ENCODE assay signal across 9 cellular contexts in genomic region chr19:17755977-17756670, GRCh38. TPM values are rescaled to one million over a fixed set of nuclear protein-coding genes. Genes with fewer than 3 reads are reported as not detected.
DNase-seq lines count a peak whose midpoint lies in the region; ATAC-seq, FAIRE-seq and TF ChIP-seq lines count a peak whose summit lies in the region.
"Had no signal": no experiment of that assay in that cellular context is flagged by ENCODE, and none has a peak within 500 bp of the region (broad histone marks: within the 10 kb centered on the region; RNA-seq: fewer than 3 reads in every experiment).

No MANE protein-coding gene starts in this region.

- POLR2A ChIA-PET in activated CD8-positive, alpha-beta T cell treated with anti-CD3 and anti-CD28 coated beads for 36 hours (lab: Charles Lee): interaction anchor here (0.7 to 1.6 kb wide), 4 partner anchors 13 to 307 kb away, joined by 3 to 5 read pairs (median 4); partner anchors contain the start of gene MAP1S

- H3K27me3 Mint-ChIP-seq in activated CD8-positive, alpha-beta T cell treated with anti-CD3 and anti-CD28 coated beads for 36 hours: no peaks in the 10 kb centered on the region
- H3K27me3 Mint-ChIP-seq in immature natural killer cell (ENCODE audit: low read depth in 3 of 3): peaks cover 1 to 5% (median 4%) of the 10 kb centered on the region in 3 donors

- CTCF ChIA-PET in activated CD8-positive, alpha-beta T cell treated with anti-CD3 and anti-CD28 coated beads for 36 hours (lab: Charles Lee): interaction anchor here (0.9 to 1.1 kb wide), 3 partner anchors 20 to 79 kb away, joined by 3 read pairs; no protein-coding TSS in a partner anchor

- peaks cover 44% of the 10 kb centered on the region for H3K4me1 Mint-ChIP-seq in activated CD8-positive, alpha-beta T cell treated with anti-CD3 and anti-CD28 coated beads for 36 hours (ENCODE audit: low read depth)
- H3K4me1 Mint-ChIP-seq in immature natural killer cell: peaks cover 17 to 26% of the 10 kb centered on the region in 2 donors

- no peak for TF ChIP-seq CTCF in activated CD8-positive, alpha-beta T cell treated with anti-CD3 and anti-CD28 coated beads for 36 hours (IDR thresholded peaks at IDR 0.05)

- no peaks in the 10 kb centered on the region for H3K9me3 Mint-ChIP-seq in activated CD8-positive, alpha-beta T cell treated with anti-CD3 and anti-CD28 coated beads for 36 hours
- no peaks in the 10 kb centered on the region for H3K9me3 Mint-ChIP-seq in immature natural killer cell

- H3K36me3 Mint-ChIP-seq in activated CD8-positive, alpha-beta T cell treated with anti-CD3 and anti-CD28 coated beads for 36 hours (ENCODE audit: low read depth): peaks cover 40% of the 10 kb centered on the region
- peaks cover 9 to 32% (median 12%) of the 10 kb centered on the region in 3 donors for H3K36me3 Mint-ChIP-seq in immature natural killer cell

- H3K27ac Mint-ChIP-seq in activated CD8-positive, alpha-beta T cell treated with anti-CD3 and anti-CD28 coated beads for 36 hours: peak overlapping the region; percentile 82
- peak overlapping the region in 4 of 6 donors; percentile 18 to 72 (median 23) for H3K27ac Mint-ChIP-seq in immature natural killer cell

- peak; percentile 80 for DNase-seq in NCI-H2029 (lab: John Stamatoyannopoulos, UW)
- DNase-seq in NCI-H2029 treated with DMSO at 0.1 percent for 48 hours (lab: John Stamatoyannopoulos, UW): no peak
- peak; percentile 77 for DNase-seq in NCI-H1092 (lab: John Stamatoyannopoulos, UW)
- peak; percentile 82 for DNase-seq in activated CD8-positive, alpha-beta T cell treated with anti-CD3 and anti-CD28 coated beads for 36 hours
- no peak for DNase-seq in immature natural killer cell
- no peak for DNase-seq in T1000 (lab: John Stamatoyannopoulos, UW)
- no peak for DNase-seq in RCC 7860 (ENCODE audit: low spot score)

- intact Hi-C loops in activated CD8-positive, alpha-beta T cell treated with anti-CD3 and anti-CD28 coated beads for 36 hours (cut with micrococcal nuclease): no loop called here

- FAIRE-seq in RCC 7860 (lab: Jason Lieb, UNC): no peak

- H3K4me3 Mint-ChIP-seq in activated CD8-positive, alpha-beta T cell treated with anti-CD3 and anti-CD28 coated beads for 36 hours: no peak overlapping the region
- no peak overlapping the region for H3K4me3 Mint-ChIP-seq in immature natural killer cell

- peak; percentile 22 for ATAC-seq in activated CD8-positive, alpha-beta T cell treated with anti-CD3 and anti-CD28 coated beads for 36 hours
- no peak for ATAC-seq in GM21529 (IDR thresholded peaks at IDR 0.05; ENCODE audit: unreplicated experiment)

RNA-seq across cellular contexts. Expression of gene FCHO1, which starts 4.8 kb away (rescaled TPM):
- 10 to 100 TPM; 36.9 to 38.3 TPM for total RNA-seq in activated CD8-positive, alpha-beta T cell treated with anti-CD3 and anti-CD28 coated beads for 36 hours
- 10 to 100 TPM in 1 of 3 donors, 1 to 10 TPM in 2; 2.0 to 27.0 (median 6.7) TPM for polyA plus RNA-seq in immature natural killer cell

RNA-seq across cellular contexts. Expression of gene MAP1S, which starts 36.8 kb away (rescaled TPM):
- 10 to 100 TPM; 53.8 to 54.7 TPM for total RNA-seq in activated CD8-positive, alpha-beta T cell treated with anti-CD3 and anti-CD28 coated beads for 36 hours
- polyA plus RNA-seq in immature natural killer cell: 10 to 100 TPM; 14.7 to 51.5 (median 17.7) TPM

RNA-seq across cellular contexts. Expression of gene B3GNT3, which starts 38.8 kb away (rescaled TPM):
- total RNA-seq in activated CD8-positive, alpha-beta T cell treated with anti-CD3 and anti-CD28 coated beads for 36 hours: under 1 TPM in 1 of 2 experiments, not detected in 1; 0.20 TPM
- polyA plus RNA-seq in immature natural killer cell: not detected
- polyA plus RNA-seq: AG04450 had no signal

Comparison
In these comparisons a context has a peak if more than half of its experiments do, and no peak if none do; other contexts are left out.
1. DNase-seq: peak in NCI-H2029 (single experiment), NCI-H1092 (single experiment) and activated CD8-positive, alpha-beta T cell treated with anti-CD3 and anti-CD28 coated beads for 36 hours (single experiment); none in NCI-H2029 treated with DMSO at 0.1 percent for 48 hours (single experiment), immature natural killer cell (0 of 3), T1000 (single experiment) and RCC 7860 (single experiment).